12 cellular contexts compared by ENCODE assay signal in genomic region chr7:93148727-93149126, GRCh38. TPM values are rescaled to one million over a fixed set of nuclear protein-coding genes. Genes with fewer than 3 reads are reported as not detected.
DNase-seq lines count a peak whose midpoint lies in the region; ATAC-seq and TF ChIP-seq lines count a peak whose summit lies in the region.
"Had no signal": no experiment of that assay in that cellular context is flagged by ENCODE, and none has a peak within 500 bp of the region (broad histone marks: within the 10 kb centered on the region; RNA-seq: fewer than 3 reads in every experiment).

No MANE protein-coding gene starts in this region.

- H3K4me1 ChIP-seq in SK-N-SH (ENCODE audit: control insufficient read depth in 1 of 2, insufficient read depth in 2 of 2, low read depth in 1 of 2, low read length in 1 of 2), result peaks cover 0 to 9% of the 10 kb centered on the region in 2 experiments; a peak in 3 of 4 replicates
- peaks cover 0 to 66% (median 12%) of the 10 kb centered on the region in 3 donors for H3K4me1 ChIP-seq in esophagus squamous epithelium

- H3K4me3 ChIP-seq in SK-N-SH (ENCODE audit: low read depth in 2 of 2, low read length in 1 of 2) (peak overlapping the region in 1 of 2 experiments; percentile 61; a peak in 1 of 4 replicates), esophagus squamous epithelium (peak overlapping the region in 2 of 4 donors; percentile 37 to 68)

- peak overlapping the region; percentile 95 for H2AFZ ChIP-seq in SK-N-SH (ENCODE audit: low read depth)

- H3K36me3 Mint-ChIP-seq in T-helper 2 cell treated with Interferon-gamma antibody and Interleukin-4, amounts not matched to agents 5 μg/mL and 100 μg/mL, for 36 hours (ENCODE audit: low read depth), result peaks cover 29% of the 10 kb centered on the region
- H3K36me3 Mint-ChIP-seq in stimulated activated effector memory CD8-positive, alpha-beta T cell treated with anti-CD3 and anti-CD28 coated beads, Interleukin-12 subunit alpha, Interleukin-12 subunit beta, amount 100 ng/mL, for 72 hours, result peaks cover 30% of the 10 kb centered on the region

- H3K9me2 ChIP-seq in SK-N-SH, result no peaks in the 10 kb centered on the region

- TF ChIP-seq CTCF in SK-N-SH (IDR thresholded peaks at IDR 0.05), result no peak
- TF ChIP-seq CTCF in esophagus squamous epithelium (IDR thresholded peaks at IDR 0.05), result no peak

- POLR2A ChIA-PET in SK-N-SH (lab: Yijun Ruan, JAX), result no interaction called here

- H3K27me3 ChIP-seq in SK-N-SH (ENCODE audit: insufficient read depth), result no peaks in the 10 kb centered on the region
- H3K27me3 ChIP-seq in esophagus squamous epithelium, result no peaks in the 10 kb centered on the region

- no peak for TF ChIP-seq EP300 in SK-N-SH (IDR thresholded peaks at IDR 0.05; ENCODE audit: borderline replicate concordance in 1 of 2, low read depth in 1 of 2, low read length in 1 of 2)

- H3K4me1 Mint-ChIP-seq in T-helper 2 cell treated with Interferon-gamma antibody and Interleukin-4, amounts not matched to agents 5 μg/mL and 100 μg/mL, for 36 hours (ENCODE audit: low read depth), result peaks cover 24% of the 10 kb centered on the region
- H3K4me1 Mint-ChIP-seq in stimulated activated effector memory CD8-positive, alpha-beta T cell treated with anti-CD3 and anti-CD28 coated beads, Interleukin-12 subunit alpha, Interleukin-12 subunit beta, amount 100 ng/mL, for 72 hours, result peaks cover 28% of the 10 kb centered on the region

- intact Hi-C loops in esophagus squamous epithelium (cut with DNase I), result no loop called here

- peaks cover 4 to 10% of the 10 kb centered on the region in 2 experiments for H3K36me3 ChIP-seq in SK-N-SH (replicated peaks in 1 of 2; ENCODE audit: control insufficient read depth in 1 of 2, insufficient read depth in 2 of 2, low read length in 1 of 2)
- peaks cover 0 to 12% (median 0%) of the 10 kb centered on the region in 3 donors for H3K36me3 ChIP-seq in esophagus squamous epithelium

- H3K4me3 Mint-ChIP-seq in T-helper 2 cell treated with Interferon-gamma antibody and Interleukin-4, amounts not matched to agents 5 μg/mL and 100 μg/mL, for 36 hours, result peak overlapping the region; percentile 95
- H3K4me3 Mint-ChIP-seq in stimulated activated effector memory CD8-positive, alpha-beta T cell treated with anti-CD3 and anti-CD28 coated beads, Interleukin-12 subunit alpha, Interleukin-12 subunit beta, amount 100 ng/mL, for 72 hours, result peak overlapping the region; percentile 75

- H3K27ac Mint-ChIP-seq in T-helper 2 cell treated with Interferon-gamma antibody and Interleukin-4, amounts not matched to agents 5 μg/mL and 100 μg/mL, for 36 hours, result peak overlapping the region; percentile 96
- peak overlapping the region; percentile 98 for H3K27ac Mint-ChIP-seq in stimulated activated effector memory CD8-positive, alpha-beta T cell treated with anti-CD3 and anti-CD28 coated beads, Interleukin-12 subunit alpha, Interleukin-12 subunit beta, amount 100 ng/mL, for 72 hours

- H3K4me2 ChIP-seq in SK-N-SH, result peak overlapping the region; percentile 85

- 58% methylated on average over 3 of the region's 3 CpGs for WGBS in SK-N-SH (ENCODE audit: low lambda C conversion rate)
- WGBS in esophagus squamous epithelium, 2 donors, result 80 to 91% methylated on average over 3 of the region's 3 CpGs

- H3K9ac ChIP-seq in SK-N-SH, result peak overlapping the region; percentile 62; the same call in 1 of the 2 replicates

- H4K20me1 ChIP-seq in SK-N-SH (ENCODE audit: insufficient read depth), result no peaks in the 10 kb centered on the region

- no peaks in the 10 kb centered on the region; the same call in 1 of the 2 replicates for H3K79me2 ChIP-seq in SK-N-SH (ENCODE audit: insufficient read depth)

- CTCF ChIA-PET in SK-N-SH (lab: Yijun Ruan, JAX), result no interaction called here

- H3K27ac ChIP-seq in SK-N-SH (ENCODE audit: low read depth in 2 of 2, low read length in 1 of 2) (peak overlapping the region in 1 of 2 experiments; percentile 54; a peak in 2 of 4 replicates), esophagus squamous epithelium (peak overlapping the region in 3 of 4 donors; percentile 27 to 69 (median 66))

- TF ChIP-seq RAD21 in SK-N-SH (IDR thresholded peaks at IDR 0.05; ENCODE audit: low read length), result no peak

- H3K27me3 Mint-ChIP-seq in T-helper 2 cell treated with Interferon-gamma antibody and Interleukin-4, amounts not matched to agents 5 μg/mL and 100 μg/mL, for 36 hours (ENCODE audit: low read depth), result no peaks in the 10 kb centered on the region

- peaks cover 7% of the 10 kb centered on the region for H3K9me3 Mint-ChIP-seq in T-helper 2 cell treated with Interferon-gamma antibody and Interleukin-4, amounts not matched to agents 5 μg/mL and 100 μg/mL, for 36 hours
- peaks cover 5% of the 10 kb centered on the region for H3K9me3 Mint-ChIP-seq in stimulated activated effector memory CD8-positive, alpha-beta T cell treated with anti-CD3 and anti-CD28 coated beads, Interleukin-12 subunit alpha, Interleukin-12 subunit beta, amount 100 ng/mL, for 72 hours

- no peaks in the 10 kb centered on the region for H3K9me3 ChIP-seq in SK-N-SH
- no peaks in the 10 kb centered on the region for H3K9me3 ChIP-seq in esophagus squamous epithelium

- no peak for TF ChIP-seq POLR2A in esophagus squamous epithelium (IDR thresholded peaks at IDR 0.05)

- peaks cover 15% of the 10 kb centered on the region for H3F3A ChIP-seq in SK-N-SH (replicated peaks; ENCODE audit: insufficient read depth)

- DNase-seq in T-helper 2 cell treated with Interferon-gamma antibody and Interleukin-4, amounts not matched to agents 5 μg/mL and 100 μg/mL, for 36 hours (ENCODE audit: low spot score), result no peak
- DNase-seq in T-helper 2 cell (no peak), SK-N-SH (no peak), esophagus squamous epithelium (lab: John Stamatoyannopoulos, UW) (no peak), NCI-H510A treated with DMSO at 0.1 percent for 48 hours (lab: John Stamatoyannopoulos, UW) (no peak), DMS53 (lab: John Stamatoyannopoulos, UW) (no peak), HuH-7.5 (ENCODE audit: low spot score) (no peak)
- DNase-seq in stimulated activated effector memory CD8-positive, alpha-beta T cell treated with anti-CD3 and anti-CD28 coated beads, Interleukin-12 subunit alpha, Interleukin-12 subunit beta, amount 100 ng/mL, for 72 hours (ENCODE audit: low spot score in 2 of 2), result no peak
- DNase-seq: 8988T; activated CD4-positive, CD25-positive, alpha-beta regulatory T cell; NCI-H774 had no signal

- no peak for ATAC-seq in stimulated activated effector memory CD8-positive, alpha-beta T cell treated with anti-CD3 and anti-CD28 coated beads, Interleukin-12 subunit alpha, Interleukin-12 subunit beta, amount 100 ng/mL, for 72 hours

TF ChIP-seq in SK-N-SH, 30 proteins besides CTCF, POLR2A, EP300 and RAD21:
- TF ChIP-seq YY1 (IDR thresholded peaks at IDR 0.05; ENCODE audit: low read depth) (peak; percentile 42; the same call in 1 of the 2 replicates), FOXM1 (IDR thresholded peaks at IDR 0.05; ENCODE audit: low read depth) (no peak)

RNA-seq across cellular contexts. Expression of gene SAMD9L, which starts 0.5 kb away (rescaled TPM):
- 1.8 and 2.2 TPM in 2 replicates for polyA plus RNA-seq in SK-N-SH (2012; rRNA removed)
- polyA plus RNA-seq in SK-N-SH (2012; cell fraction: cytosol; rRNA removed), result 2.3 and 2.6 TPM in 2 replicates
- polyA plus RNA-seq in SK-N-SH (2012; cell fraction: nucleus; rRNA removed), result 2.0 and 5.5 TPM in 2 replicates
- 10 to 100 TPM in 1 of 4 donors, 1 to 10 TPM in 3; 2.8 to 10.4 (median 6.7) TPM for total RNA-seq in esophagus squamous epithelium
- polyA plus RNA-seq: neural cell had no signal

RNA-seq across cellular contexts. Expression of gene SAMD9, which starts 30.9 kb away (rescaled TPM):
- 0.95 and 1.3 TPM in 2 replicates for polyA plus RNA-seq in SK-N-SH (2012; rRNA removed)
- polyA plus RNA-seq in SK-N-SH (2012; cell fraction: cytosol; rRNA removed), result 1.8 and 2.1 TPM in 2 replicates
- polyA plus RNA-seq in SK-N-SH (2012; cell fraction: nucleus; rRNA removed), result 0.46 and 1.1 TPM in 2 replicates
- total RNA-seq in esophagus squamous epithelium, result 10 to 100 TPM; 48.6 to 86.3 (median 65.8) TPM
- polyA plus RNA-seq: neural cell had no signal
